In genomic region chr12:53268009-53268636, GRCh38 we compare ENCODE assay signal across 8 cellular contexts. TPM values are rescaled to one million over a fixed set of nuclear protein-coding genes. Genes with fewer than 3 reads are reported as not detected.
A peak's percentile ranks its signal among the peaks of the same experiment; 100 is the strongest.
DNase-seq lines count a peak whose midpoint lies in the region; ATAC-seq and FAIRE-seq lines count a peak whose summit lies in the region.

ESPL1 (plus strand) TSS chr12:53268299; CDS start chr12:53268767, 468 bp downstream.

- H3K27me3 Mint-ChIP-seq in activated CD4-positive, alpha-beta memory T cell treated with anti-CD3 and anti-CD28 coated beads for 36 hours = no peaks in the 10 kb centered on the region

- peak; percentile 80 for FAIRE-seq in GM19239 (lab: Jason Lieb, UNC)

- H3K4me3 Mint-ChIP-seq in activated CD4-positive, alpha-beta memory T cell treated with anti-CD3 and anti-CD28 coated beads for 36 hours = peak within 1 kb of the TSS; percentile 97

- peaks cover 36% of the 10 kb centered on the region for H3K4me1 Mint-ChIP-seq in activated CD4-positive, alpha-beta memory T cell treated with anti-CD3 and anti-CD28 coated beads for 36 hours (ENCODE audit: low read depth)

- H3K9me3 Mint-ChIP-seq in activated CD4-positive, alpha-beta memory T cell treated with anti-CD3 and anti-CD28 coated beads for 36 hours = no peaks in the 10 kb centered on the region

- H3K27ac Mint-ChIP-seq in activated CD4-positive, alpha-beta memory T cell treated with anti-CD3 and anti-CD28 coated beads for 36 hours = peak within 1 kb of the TSS; percentile 95

- CTCF ChIA-PET in activated CD4-positive, alpha-beta memory T cell treated with anti-CD3 and anti-CD28 coated beads for 36 hours (lab: Charles Lee) = interaction anchor here (0.6 to 6.0 kb wide), 25 partner anchors 9 to 240 kb away, joined by 3 to 109 read pairs (median 6); partner anchors contain the start of genes AAAS, CSAD, ITGB7 and MYG1

- intact Hi-C loops in activated CD4-positive, alpha-beta memory T cell treated with anti-CD3 and anti-CD28 coated beads for 36 hours (cut with micrococcal nuclease) = loop anchor here (1.0 kb wide), 4 partner anchors 27 to 88 kb away; partner anchors contain the start of genes AAAS, CSAD, PFDN5 and ZNF740

- POLR2A ChIA-PET in activated CD4-positive, alpha-beta memory T cell treated with anti-CD3 and anti-CD28 coated beads for 36 hours (lab: Charles Lee) = interaction anchor here (0.5 to 3.2 kb wide), 24 partner anchors 8 to 111 kb away, joined by 3 to 24 read pairs (median 4); partner anchors contain the start of genes AAAS, CSAD, MYG1 and PFDN5

- peak; percentile 93 for DNase-seq in CD1c-positive myeloid dendritic cell (ENCODE audit: extremely low spot score)
- DNase-seq in GM19239 (ENCODE audit: insufficient read length, low spot score) = peak; percentile 88
- peak; percentile 67 for DNase-seq in NCI-H774 (lab: John Stamatoyannopoulos, UW)
- peak; percentile 93 for DNase-seq in activated CD4-positive, alpha-beta memory T cell treated with anti-CD3 and anti-CD28 coated beads for 36 hours
- peak; percentile 74 for DNase-seq in effector CD4-positive, alpha-beta T cell
- peak; percentile 75 for DNase-seq in medulla oblongata (ENCODE audit: extremely low spot score)
- peak; percentile 75 for DNase-seq in stimulated activated CD8-positive, alpha-beta memory T cell treated with anti-CD3 and anti-CD28 coated beads, Interleukin-12 subunit alpha, Interleukin-12 subunit beta, amount 100 ng/mL, for 4 hours (ENCODE audit: low read depth)

- H3K36me3 Mint-ChIP-seq in activated CD4-positive, alpha-beta memory T cell treated with anti-CD3 and anti-CD28 coated beads for 36 hours = peaks cover 37% of the 10 kb centered on the region

- ATAC-seq in HG03439 (IDR thresholded peaks at IDR 0.05; ENCODE audit: unreplicated experiment) = peak; percentile 78

RNA-seq across cellular contexts. Expression of gene ESPL1, which starts in this region (rescaled TPM):
- 10 to 100 TPM; 70.0 to 77.2 TPM for total RNA-seq in activated CD4-positive, alpha-beta memory T cell treated with anti-CD3 and anti-CD28 coated beads for 36 hours

Comparison
In these comparisons a context has a peak if more than half of its experiments do, and no peak if none do; other contexts are left out.
1. Peak in every context shown above with its lines: DNase-seq and ATAC-seq.